In genomic region chrX:64975491-64975890, GRCh38 we compare ENCODE assay signal across 8 cellular contexts.
DNase-seq lines count a peak whose midpoint lies in the region; ATAC-seq and TF ChIP-seq lines count a peak whose summit lies in the region.

No MANE protein-coding gene starts in this region.

- peak overlapping the region; percentile 47 for H3K4me3 ChIP-seq in neutrophil (ENCODE audit: low read depth in 1 of 2, low read length in 1 of 2)

- ATAC-seq in GM21515 (IDR thresholded peaks at IDR 0.05; ENCODE audit: unreplicated experiment) (no peak), GM19328 (IDR thresholded peaks at IDR 0.05; ENCODE audit: unreplicated experiment) (no peak)

- H3K27ac ChIP-seq in neutrophil, result no peak overlapping the region

- no peaks in the 10 kb centered on the region for H3K27me3 ChIP-seq in neutrophil

- no peak for TF ChIP-seq CTCF in neutrophil (IDR thresholded peaks at IDR 0.05)

- H3K36me3 ChIP-seq in neutrophil, result no peaks in the 10 kb centered on the region

- DNase-seq in NCI-H1417 (lab: John Stamatoyannopoulos, UW) (peak in 2 of 3 experiments; percentile 59 to 79), NCI-H1417 treated with DMSO at 0.1 percent for 48 hours (lab: John Stamatoyannopoulos, UW) (no peak), NAMALWA (ENCODE audit: low spot score) (peak; percentile 45), head of caudate nucleus (peak in 38 of 42 donors; percentile 3 to 52 (median 23))
- DNase-seq in activated naive CD4-positive, alpha-beta T cell (lab: John Stamatoyannopoulos, UW), result peak in 3 of 4 experiments; percentile 2 to 16 (median 2)

- H3K9me3 ChIP-seq in neutrophil, result no peaks in the 10 kb centered on the region

- H3K4me1 ChIP-seq in neutrophil (ENCODE audit: control insufficient read depth in 1 of 2, insufficient read depth in 1 of 2, low read depth in 1 of 2, low read length in 1 of 2), result peaks cover 5 to 8% of the 10 kb centered on the region in 2 experiments

- intact Hi-C loops in head of caudate nucleus (cut with DNase I), result no loop called here
